24 cellular contexts compared by ENCODE assay signal in genomic region chr7:88331322-88331721, GRCh38. TPM values are rescaled to one million over a fixed set of nuclear protein-coding genes. Genes with fewer than 3 reads are reported as not detected.
"Had no signal": no experiment of that assay in that cellular context is flagged by ENCODE, and none has a peak within 500 bp of the region (broad histone marks: within the 10 kb centered on the region; RNA-seq: fewer than 3 reads in every experiment).

No MANE protein-coding gene starts in this region.

- H3K27me3 Mint-ChIP-seq: activated CD4-positive, alpha-beta T cell treated with anti-CD3 and anti-CD28 coated beads, Interleukin-2, amount 10 ng/mL, durations not matched to agents 7 days and 5 days had no signal

- H3K27ac Mint-ChIP-seq: activated CD4-positive, alpha-beta T cell treated with anti-CD3 and anti-CD28 coated beads, Interleukin-2, amount 10 ng/mL, durations not matched to agents 7 days and 5 days; activated CD8-positive, alpha-beta memory T cell treated with anti-CD3 and anti-CD28 coated beads, Interleukin-2, amount 10 ng/mL, durations not matched to agents 7 days and 5 days; activated CD8-positive, alpha-beta T cell treated with anti-CD3 and anti-CD28 coated beads for 36 hours; activated naive CD4-positive, alpha-beta T cell treated with anti-CD3 and anti-CD28 coated beads, Interleukin-2, amount 10 ng/mL, durations not matched to agents 7 days and 5 days had no signal

- DNase-seq: activated CD4-positive, alpha-beta T cell treated with anti-CD3 and anti-CD28 coated beads, Interleukin-2, amount 10 ng/mL, durations not matched to agents 7 days and 5 days; activated CD4-positive, CD25-positive, alpha-beta regulatory T cell treated with anti-CD3 and anti-CD28 coated beads, Interleukin-2, amount 50 U/mL, for 72 hours; activated CD8-positive, alpha-beta memory T cell treated with anti-CD3 and anti-CD28 coated beads, Interleukin-2, amount 10 ng/mL, durations not matched to agents 7 days and 5 days; activated CD8-positive, alpha-beta T cell treated with anti-CD3 and anti-CD28 coated beads for 36 hours; activated effector memory CD4-positive, alpha-beta T cell treated with anti-CD3 and anti-CD28 coated beads, Interleukin-2, amount 50 U/mL, for 16 hours; activated naive CD4-positive, alpha-beta T cell treated with anti-CD3 and anti-CD28 coated beads, Interleukin-2, amount 10 ng/mL, durations not matched to agents 7 days and 5 days; activated T-cell treated with anti-CD3 and anti-CD28 coated beads for 4 hours; amygdala; cortex of kidney; left lung; mammary epithelial cell; midbrain; pancreas; right lobe of liver; stimulated activated CD4-positive, alpha-beta T cell treated with anti-CD3 and anti-CD28 coated beads, Interleukin-2, amount 100 ng/mL, for 48 hours; stimulated activated CD8-positive, alpha-beta memory T cell treated with anti-CD3 and anti-CD28 coated beads, Interleukin-4, amount 100 ng/mL, for 48 hours; stimulated activated naive CD4-positive, alpha-beta T cell; T-helper 1 cell; upper lobe of left lung; WERI-Rb-1 had no signal

- H3K4me3 Mint-ChIP-seq: activated CD4-positive, alpha-beta T cell treated with anti-CD3 and anti-CD28 coated beads, Interleukin-2, amount 10 ng/mL, durations not matched to agents 7 days and 5 days; activated CD8-positive, alpha-beta memory T cell treated with anti-CD3 and anti-CD28 coated beads, Interleukin-2, amount 10 ng/mL, durations not matched to agents 7 days and 5 days; activated CD8-positive, alpha-beta T cell treated with anti-CD3 and anti-CD28 coated beads for 36 hours; activated naive CD4-positive, alpha-beta T cell treated with anti-CD3 and anti-CD28 coated beads, Interleukin-2, amount 10 ng/mL, durations not matched to agents 7 days and 5 days; nephron had no signal

- H3K9me3 Mint-ChIP-seq: activated CD4-positive, alpha-beta T cell treated with anti-CD3 and anti-CD28 coated beads, Interleukin-2, amount 10 ng/mL, durations not matched to agents 7 days and 5 days; activated CD8-positive, alpha-beta T cell treated with anti-CD3 and anti-CD28 coated beads for 36 hours; activated naive CD4-positive, alpha-beta T cell treated with anti-CD3 and anti-CD28 coated beads, Interleukin-2, amount 10 ng/mL, durations not matched to agents 7 days and 5 days; nephron had no signal

- H3K4me1 Mint-ChIP-seq: activated CD4-positive, alpha-beta T cell treated with anti-CD3 and anti-CD28 coated beads, Interleukin-2, amount 10 ng/mL, durations not matched to agents 7 days and 5 days; activated CD8-positive, alpha-beta memory T cell treated with anti-CD3 and anti-CD28 coated beads, Interleukin-2, amount 10 ng/mL, durations not matched to agents 7 days and 5 days; activated naive CD4-positive, alpha-beta T cell treated with anti-CD3 and anti-CD28 coated beads, Interleukin-2, amount 10 ng/mL, durations not matched to agents 7 days and 5 days had no signal

- ATAC-seq: activated CD8-positive, alpha-beta memory T cell treated with anti-CD3 and anti-CD28 coated beads, Interleukin-2, amount 10 ng/mL, durations not matched to agents 7 days and 5 days; activated CD8-positive, alpha-beta T cell treated with anti-CD3 and anti-CD28 coated beads for 36 hours; left lung; pancreas; SK-N-SH treated with all-trans-retinoic acid at 6 μM for 48 hours had no signal

- H3K4me3 ChIP-seq: left lung, pancreas, right lobe of liver, smooth muscle cell, upper lobe of left lung had no signal

- H3K36me3 Mint-ChIP-seq: activated CD8-positive, alpha-beta memory T cell treated with anti-CD3 and anti-CD28 coated beads, Interleukin-2, amount 10 ng/mL, durations not matched to agents 7 days and 5 days; activated naive CD4-positive, alpha-beta T cell treated with anti-CD3 and anti-CD28 coated beads, Interleukin-2, amount 10 ng/mL, durations not matched to agents 7 days and 5 days had no signal

RNA-seq across cellular contexts. Expression of gene STEAP4, which starts 24.6 kb away (rescaled TPM):
- total RNA-seq: activated CD4-positive, alpha-beta T cell treated with anti-CD3 and anti-CD28 coated beads, Interleukin-2, amount 10 ng/mL, durations not matched to agents 7 days and 5 days; activated CD8-positive, alpha-beta T cell treated with anti-CD3 and anti-CD28 coated beads for 36 hours; pulmonary artery endothelial cell had no signal
